In genomic region chr16:25194285-25194878, GRCh38 we compare ENCODE assay signal across 22 cellular contexts. TPM values are rescaled to one million over a fixed set of nuclear protein-coding genes. Genes with fewer than 3 reads are reported as not detected.
DNase-seq lines count a peak whose midpoint lies in the region; ATAC-seq, FAIRE-seq and TF ChIP-seq lines count a peak whose summit lies in the region.
"Had no signal": no experiment of that assay in that cellular context is flagged by ENCODE, and none has a peak within 500 bp of the region (broad histone marks: within the 10 kb centered on the region; RNA-seq: fewer than 3 reads in every experiment).

No MANE protein-coding gene starts in this region.

- intact Hi-C loops in uterus (cut with DNase I; ENCODE audit: low total_unique reads) (no loop called here), dorsolateral prefrontal cortex (cut with DNase I) (no loop called here)

- H3K4me1 ChIP-seq in uterus = no peaks in the 10 kb centered on the region

- peaks cover 3% of the 10 kb centered on the region for H3K27me3 Mint-ChIP-seq in nephron progenitor cell (ENCODE audit: low read depth, poor library complexity)
- H3K27me3 Mint-ChIP-seq: CD4-positive, alpha-beta memory T cell had no signal

- H3K27ac ChIP-seq in uterus = peak overlapping the region; percentile 65 to 77
- H3K27ac ChIP-seq in dorsolateral prefrontal cortex = no peak overlapping the region
- H3K27ac ChIP-seq: GM23248 had no signal

- peak overlapping the region; percentile 21 for H3K27ac Mint-ChIP-seq in nephron progenitor cell

- peak; percentile 84 for FAIRE-seq in endometrium (lab: Jason Lieb, UNC)
- FAIRE-seq: GM12891, H1 had no signal

- no peaks in the 10 kb centered on the region for H3K27me3 ChIP-seq in uterus
- H3K27me3 ChIP-seq in dorsolateral prefrontal cortex = no peaks in the 10 kb centered on the region

- no peaks in the 10 kb centered on the region for H3K9me3 Mint-ChIP-seq in nephron progenitor cell
- H3K9me3 Mint-ChIP-seq: CD4-positive, alpha-beta memory T cell had no signal

- no peak for TF ChIP-seq POLR2A in uterus (IDR thresholded peaks at IDR 0.05)

- peaks cover 21% of the 10 kb centered on the region for H3K4me1 Mint-ChIP-seq in nephron progenitor cell
- H3K4me1 Mint-ChIP-seq: CD4-positive, alpha-beta memory T cell had no signal

- no peak overlapping the region for H3K4me3 Mint-ChIP-seq in nephron progenitor cell
- H3K4me3 Mint-ChIP-seq: CD4-positive, alpha-beta memory T cell had no signal

- H3K9me3 ChIP-seq in uterus = no peaks in the 10 kb centered on the region

- DNase-seq in left lobe of liver (ENCODE audit: low spot score) (no peak), nephron progenitor cell (no peak), uterus (no peak), NCI-H1694 (lab: John Stamatoyannopoulos, UW) (no peak), dorsolateral prefrontal cortex (no peak), foreskin melanocyte (no peak)
- DNase-seq: C1 segment of cervical spinal cord; Calu3; CD4-positive, alpha-beta memory T cell; COR-L47; DMS53; DMS79 treated with DMSO at 0.1 percent for 48 hours; GF-D8; GM23248; H7 had no signal

- ATAC-seq in left lobe of liver = peak; percentile 60
- ATAC-seq: HCT116 had no signal

- no peaks in the 10 kb centered on the region for H3K36me3 ChIP-seq in uterus

- TF ChIP-seq CTCF in nephron progenitor cell (IDR thresholded peaks at IDR 0.05) (no peak), uterus (IDR thresholded peaks at IDR 0.05) (no peak), dorsolateral prefrontal cortex (IDR thresholded peaks at IDR 0.05 in 54 of 56, conservative IDR thresholded peaks at IDR 0.05 in 2 of 56; ENCODE audit: low read depth in 1 of 56, partially characterized antibody in 56 of 56) (no peak)

- H3K4me3 ChIP-seq in uterus (no peak overlapping the region), dorsolateral prefrontal cortex (no peak overlapping the region)
- H3K4me3 ChIP-seq: GM23248 had no signal

- no peaks in the 10 kb centered on the region for H3K36me3 Mint-ChIP-seq in nephron progenitor cell (ENCODE audit: low read depth)
- H3K36me3 Mint-ChIP-seq: CD4-positive, alpha-beta memory T cell had no signal

RNA-seq across cellular contexts. Expression of gene AQP8, which starts 22.4 kb away (rescaled TPM):
- 0.20 TPM for total RNA-seq in left lobe of liver
- total RNA-seq in uterus = under 1 TPM in 2 of 4 donors, not detected in 2; 0.26 to 0.34 TPM
- total RNA-seq in dorsolateral prefrontal cortex = 1 to 10 TPM in 15 of 120 experiments, under 1 TPM in 67, not detected in 38; 0.28 to 1.9 (median 0.61) TPM
- total RNA-seq: A172; A673; Calu3; CD4-positive, alpha-beta memory T cell; Daoy; GM23248; H1; H7 had no signal

Comparison
In these comparisons a context has a peak if more than half of its experiments do, and no peak if none do; other contexts are left out.
1. H3K27ac ChIP-seq: peak in uterus (2 of 2); none in dorsolateral prefrontal cortex (0 of 59).